In genomic region chr21:34513109-34513675, GRCh38 we compare ENCODE assay signal across 19 cellular contexts. TPM values are rescaled to one million over a fixed set of nuclear protein-coding genes. Genes with fewer than 3 reads are reported as not detected.
DNase-seq lines count a peak whose midpoint lies in the region; FAIRE-seq and TF ChIP-seq lines count a peak whose summit lies in the region.
"Had no signal": no experiment of that assay in that cellular context is flagged by ENCODE, and none has a peak within 500 bp of the region (broad histone marks: within the 10 kb centered on the region; RNA-seq: fewer than 3 reads in every experiment).

No MANE protein-coding gene starts in this region.

- H3K4me3 ChIP-seq in NB4 (ENCODE audit: low read depth, low read length) (no peak overlapping the region), bronchial epithelial cell (ENCODE audit: low read depth, low read length) (no peak overlapping the region), retinal pigment epithelial cell (ENCODE audit: low read length) (no peak overlapping the region), A673 (ENCODE audit: low read depth, low read length, poor library complexity, severe bottlenecking) (no peak overlapping the region)
- H3K4me3 ChIP-seq: dorsolateral prefrontal cortex, SJSA1, smooth muscle cell had no signal

- no peak for TF ChIP-seq POLR2A in NB4 (IDR thresholded peaks at IDR 0.05; ENCODE audit: extremely low read depth, insufficient read length)

- TF ChIP-seq CTCF in NB4 (IDR thresholded peaks at IDR 0.05; ENCODE audit: low read depth, low read length): no peak
- no peak for TF ChIP-seq CTCF in bronchial epithelial cell (IDR thresholded peaks at IDR 0.05; ENCODE audit: insufficient read depth, low read length, severe bottlenecking)
- no peak for TF ChIP-seq CTCF in retinal pigment epithelial cell (conservative IDR thresholded peaks at IDR 0.05; ENCODE audit: low read depth, low read length)
- TF ChIP-seq CTCF in A673 (conservative IDR thresholded peaks at IDR 0.05; ENCODE audit: low read depth, low read length): no peak

- CTCF ChIA-PET in A673 (lab: Charles Lee): no interaction called here

- POLR2A ChIA-PET in A673 (lab: Charles Lee; ENCODE audit: low non-redundant PET): no interaction called here

- no peaks in the 10 kb centered on the region for H3K9me3 ChIP-seq in A673 (ENCODE audit: low read depth, low read length, poor library complexity, severe bottlenecking)
- H3K9me3 ChIP-seq: BE2C, SJSA1 had no signal

- H3K36me3 ChIP-seq in bronchial epithelial cell (ENCODE audit: control insufficient read depth, insufficient read depth, low read length) (peaks cover 4% of the 10 kb centered on the region), A673 (ENCODE audit: insufficient read depth, low read length, poor library complexity, severe bottlenecking) (no peaks in the 10 kb centered on the region)
- H3K36me3 ChIP-seq: BE2C had no signal

- peak; percentile 75 for DNase-seq in HCEC 1CT
- peak; percentile 66 for DNase-seq in NB4 (ENCODE audit: low read depth)
- DNase-seq in bronchial epithelial cell (ENCODE audit: low read depth): peak; percentile 35
- DNase-seq in retinal pigment epithelial cell (ENCODE audit: low read depth): peak; percentile 44
- DNase-seq in NCI-H1105 treated with DMSO at 0.1 percent for 48 hours (lab: John Stamatoyannopoulos, UW): no peak
- DNase-seq in EL: no peak
- DNase-seq in A673 (ENCODE audit: low spot score): no peak
- DNase-seq: activated naive CD8-positive, alpha-beta T cell treated with anti-CD3 and anti-CD28 coated beads for 36 hours; BE2C; dorsolateral prefrontal cortex; erythroblast; left colon; NCI-H2029; NCI-H446; OCI-M1; stimulated activated CD4-positive, alpha-beta T cell treated with anti-CD3 and anti-CD28 coated beads, Interleukin-4, amount 100 ng/mL, for 4 hours; substantia nigra had no signal

- no peak overlapping the region for H3K27ac ChIP-seq in A673 (ENCODE audit: low read depth, low read length, poor library complexity, severe bottlenecking)
- H3K27ac ChIP-seq: dorsolateral prefrontal cortex, SJSA1 had no signal

- H3K27me3 ChIP-seq in bronchial epithelial cell (ENCODE audit: control insufficient read depth, insufficient read depth, low read length) (no peaks in the 10 kb centered on the region), A673 (replicated peaks; ENCODE audit: insufficient read depth, low read depth, low read length, poor library complexity) (no peaks in the 10 kb centered on the region)
- H3K27me3 ChIP-seq: BE2C, dorsolateral prefrontal cortex, SJSA1 had no signal

- H3K4me1 ChIP-seq in A673 (ENCODE audit: insufficient read depth, low read length, poor library complexity, severe bottlenecking): no peaks in the 10 kb centered on the region
- H3K4me1 ChIP-seq: BE2C, SJSA1 had no signal

- no TSS peak for BruUV-seq in A673 (replicated peaks; lab: Mats Ljungman, UMichigan)

- no peak for FAIRE-seq in bronchial epithelial cell (lab: Jason Lieb, UNC)

- intact Hi-C loops in A673 (cut with micrococcal nuclease; ENCODE audit: unreplicated experiment): no loop called here

RNA-seq across cellular contexts. Expression of gene KCNE1, which starts 1.2 kb away (rescaled TPM):
- total RNA-seq in bronchial epithelial cell (0.26 and 1.0 TPM in 2 replicates), A673 (2021) (0.13 TPM in 1 of 2 replicates, not detected in the other)
- total RNA-seq: smooth muscle cell had no signal

Comparison
In these comparisons a context has a peak if more than half of its experiments do, and no peak if none do; other contexts are left out.
1. DNase-seq: peak in HCEC 1CT (single experiment), NB4 (single experiment), bronchial epithelial cell (single experiment) and retinal pigment epithelial cell (single experiment); none in NCI-H1105 treated with DMSO at 0.1 percent for 48 hours (single experiment), EL (single experiment) and A673 (single experiment).